31 cellular contexts compared by ENCODE assay signal in genomic region chr14:92962831-92963095, GRCh38. TPM values are rescaled to one million over a fixed set of nuclear protein-coding genes. Genes with fewer than 3 reads are reported as not detected.
"Had no signal": no experiment of that assay in that cellular context is flagged by ENCODE, and none has a peak within 500 bp of the region (broad histone marks: within the 10 kb centered on the region; RNA-seq: fewer than 3 reads in every experiment).

No MANE protein-coding gene starts in this region.

- H3K4me3 ChIP-seq: MG63 had no signal

- DNase-seq: activated B cell treated with CpG ODN at 0.5 μM for 24 hours; activated CD4-positive, alpha-beta memory T cell treated with anti-CD3 and anti-CD28 coated beads for 36 hours; activated CD4-positive, alpha-beta T cell treated with anti-CD3 and anti-CD28 coated beads for 1 hour; activated CD4-positive, alpha-beta T cell treated with anti-CD3 and anti-CD28 coated beads, Interleukin-2, amount 10 ng/mL, durations not matched to agents 7 days and 5 days; activated CD8-positive, alpha-beta memory T cell treated with anti-CD3 and anti-CD28 coated beads for 24 hours; activated gamma-delta T cell; activated naive CD4-positive, alpha-beta T cell treated with anti-CD3 and anti-CD28 coated beads for 36 hours; activated T-cell treated with anti-CD3 and anti-CD28 coated beads for 4 hours; activated T-cell treated with anti-CD3 and anti-CD28 coated beads, Interleukin-2, amount 50 U/mL, for 48 hours; amygdala; MV-4-11; NCI-H1092 treated with DMSO at 0.1 percent for 48 hours; NCI-H1417 treated with DMSO at 0.1 percent for 48 hours; NCI-H1694; NCI-H2029; NCI-H2107; NCI-H2171 treated with DMSO at 0.1 percent for 48 hours; NCI-H226; NCI-H526; NCI-H774; NK-92 treated with Interleukin-12 subunit alpha and Interleukin-12 subunit beta, amount 100 ng/mL, for 24 hours; OCI-M1; RPMI8226 had no signal

- H3K27me3 ChIP-seq: MG63 had no signal

- H3K36me3 ChIP-seq: MG63 had no signal

- H3K9me3 Mint-ChIP-seq: activated naive CD4-positive, alpha-beta T cell treated with anti-CD3 and anti-CD28 coated beads for 36 hours; T-helper 1 cell treated with Interleukin-12 subunit alpha and Interleukin-12 subunit beta and Interleukin-4 antibody, amounts not matched to agents 30 μg/mL and 1 μg/mL, for 36 hours had no signal

- H3K27ac Mint-ChIP-seq: activated B cell treated with CpG ODN at 0.5 μM for 24 hours; activated CD4-positive, alpha-beta memory T cell treated with anti-CD3 and anti-CD28 coated beads for 36 hours; activated CD4-positive, alpha-beta T cell treated with anti-CD3 and anti-CD28 coated beads, Interleukin-2, amount 10 ng/mL, durations not matched to agents 7 days and 5 days; activated naive CD4-positive, alpha-beta T cell treated with anti-CD3 and anti-CD28 coated beads for 36 hours; activated naive CD8-positive, alpha-beta T cell; T-helper 1 cell treated with Interleukin-12 subunit alpha and Interleukin-12 subunit beta and Interleukin-4 antibody, amounts not matched to agents 30 μg/mL and 1 μg/mL, for 36 hours had no signal

- H3K4me1 Mint-ChIP-seq: activated CD4-positive, alpha-beta T cell treated with anti-CD3 and anti-CD28 coated beads, Interleukin-2, amount 10 ng/mL, durations not matched to agents 7 days and 5 days; activated T-helper 17 cell treated with anti-CD3 and anti-CD28 coated beads, Interleukin-2, amount 50 U/mL, for 72 hours had no signal

- H3K27me3 Mint-ChIP-seq: activated B cell treated with CpG ODN at 0.5 μM for 24 hours; activated CD4-positive, alpha-beta memory T cell treated with anti-CD3 and anti-CD28 coated beads for 36 hours; activated CD4-positive, alpha-beta T cell treated with anti-CD3 and anti-CD28 coated beads, Interleukin-2, amount 10 ng/mL, durations not matched to agents 7 days and 5 days; activated naive CD8-positive, alpha-beta T cell; activated T-helper 17 cell treated with anti-CD3 and anti-CD28 coated beads, Interleukin-2, amount 50 U/mL, for 72 hours; brain had no signal

- H3K4me3 Mint-ChIP-seq: activated B cell treated with CpG ODN at 0.5 μM for 24 hours; activated CD4-positive, alpha-beta memory T cell treated with anti-CD3 and anti-CD28 coated beads for 36 hours; activated CD4-positive, alpha-beta T cell treated with anti-CD3 and anti-CD28 coated beads, Interleukin-2, amount 10 ng/mL, durations not matched to agents 7 days and 5 days; activated naive CD4-positive, alpha-beta T cell treated with anti-CD3 and anti-CD28 coated beads for 36 hours; activated naive CD8-positive, alpha-beta T cell; activated T-helper 17 cell treated with anti-CD3 and anti-CD28 coated beads, Interleukin-2, amount 50 U/mL, for 72 hours; brain; T-helper 1 cell treated with Interleukin-12 subunit alpha and Interleukin-12 subunit beta and Interleukin-4 antibody, amounts not matched to agents 30 μg/mL and 1 μg/mL, for 36 hours had no signal

- ATAC-seq: activated T-helper 17 cell treated with anti-CD3 and anti-CD28 coated beads, Interleukin-2, amount 50 U/mL, for 72 hours; Panc1 had no signal

- H3K9me3 ChIP-seq: MG63 had no signal

RNA-seq across cellular contexts. Expression of gene CHGA, which starts 39.8 kb away (rescaled TPM):
- total RNA-seq: activated B cell treated with CpG ODN at 0.5 μM for 24 hours; activated CD4-positive, alpha-beta memory T cell treated with anti-CD3 and anti-CD28 coated beads for 36 hours; activated CD4-positive, alpha-beta T cell treated with anti-CD3 and anti-CD28 coated beads, Interleukin-2, amount 10 ng/mL, durations not matched to agents 7 days and 5 days; activated naive CD4-positive, alpha-beta T cell treated with anti-CD3 and anti-CD28 coated beads for 36 hours; activated T-helper 17 cell treated with anti-CD3 and anti-CD28 coated beads, Interleukin-2, amount 50 U/mL, for 72 hours; astrocyte; Right ventricle myocardium superior had no signal
